Comparison of ENCODE assay signal across 28 cellular contexts in genomic region chrX:24900234-24900633, GRCh38.
"Had no signal": no experiment of that assay in that cellular context is flagged by ENCODE, and none has a peak within 500 bp of the region (broad histone marks: within the 10 kb centered on the region; RNA-seq: fewer than 3 reads in every experiment).

No MANE protein-coding gene starts in this region.

- H3K4me3 Mint-ChIP-seq: activated CD4-positive, alpha-beta memory T cell treated with anti-CD3 and anti-CD28 coated beads for 36 hours; activated CD4-positive, alpha-beta T cell treated with anti-CD3 and anti-CD28 coated beads, Interleukin-2, amount 10 ng/mL, durations not matched to agents 7 days and 5 days; activated naive CD8-positive, alpha-beta T cell treated with anti-CD3 and anti-CD28 coated beads, Interleukin-2, amount 50 U/mL, for 24 hours; activated T-cell treated with anti-CD3 and anti-CD28 coated beads, Interleukin-2, amount 50 U/mL, for 4 hours; T-cell had no signal

- DNase-seq: activated CD4-positive, alpha-beta memory T cell treated with anti-CD3 and anti-CD28 coated beads for 36 hours; activated CD4-positive, alpha-beta T cell treated with anti-CD3 and anti-CD28 coated beads, Interleukin-2, amount 10 ng/mL, durations not matched to agents 7 days and 5 days; activated CD4-positive, CD25-positive, alpha-beta regulatory T cell; activated CD8-positive, alpha-beta memory T cell treated with anti-CD3 and anti-CD28 coated beads for 24 hours; activated effector memory CD4-positive, alpha-beta T cell treated with anti-CD3 and anti-CD28 coated beads, Interleukin-2, amount 50 U/mL, for 16 hours; activated naive CD4-positive, alpha-beta T cell treated with Interleukin-2 at 50 U/mL for 16 hours; activated naive CD8-positive, alpha-beta T cell treated with anti-CD3 and anti-CD28 coated beads, Interleukin-2, amount 50 U/mL, for 24 hours; activated T-cell treated with anti-CD3 and anti-CD28 coated beads, Interleukin-2, amount 50 U/mL, for 4 hours; amniotic stem cell; brain microvascular endothelial cell; Kasumi-1; KBM-7; NCI-H1048; NCI-H1930; NCI-H2171; NCI-H2227 treated with DMSO at 0.1 percent for 48 hours; NCI-H446 treated with DMSO at 0.1 percent for 48 hours; NCI-H524 treated with DMSO at 0.1 percent for 48 hours; PC-3; SIG-M5; T-cell; T-helper 2 cell; T1000 had no signal

- H3K4me1 Mint-ChIP-seq: activated CD4-positive, alpha-beta T cell treated with anti-CD3 and anti-CD28 coated beads, Interleukin-2, amount 10 ng/mL, durations not matched to agents 7 days and 5 days; T-cell had no signal

- H3K27me3 Mint-ChIP-seq: activated CD4-positive, alpha-beta memory T cell treated with anti-CD3 and anti-CD28 coated beads for 36 hours; activated CD4-positive, alpha-beta T cell treated with anti-CD3 and anti-CD28 coated beads, Interleukin-2, amount 10 ng/mL, durations not matched to agents 7 days and 5 days; activated naive CD8-positive, alpha-beta T cell treated with anti-CD3 and anti-CD28 coated beads, Interleukin-2, amount 50 U/mL, for 24 hours had no signal

- H3K27ac ChIP-seq: brain microvascular endothelial cell, cardiac muscle cell, SK-N-MC, VCaP had no signal

- H3K9me3 Mint-ChIP-seq: activated CD4-positive, alpha-beta memory T cell treated with anti-CD3 and anti-CD28 coated beads for 36 hours; activated CD4-positive, alpha-beta T cell treated with anti-CD3 and anti-CD28 coated beads, Interleukin-2, amount 10 ng/mL, durations not matched to agents 7 days and 5 days; activated naive CD4-positive, alpha-beta T cell treated with anti-CD3 and anti-CD28 coated beads, Interleukin-2, amount 50 U/mL, for 72 hours; activated naive CD8-positive, alpha-beta T cell treated with anti-CD3 and anti-CD28 coated beads, Interleukin-2, amount 50 U/mL, for 24 hours; activated T-cell treated with anti-CD3 and anti-CD28 coated beads, Interleukin-2, amount 50 U/mL, for 4 hours; T-cell had no signal

- ATAC-seq: activated naive CD4-positive, alpha-beta T cell treated with anti-CD3 and anti-CD28 coated beads, Interleukin-2, amount 50 U/mL, for 72 hours; activated naive CD8-positive, alpha-beta T cell treated with anti-CD3 and anti-CD28 coated beads, Interleukin-2, amount 50 U/mL, for 24 hours; activated T-cell treated with anti-CD3 and anti-CD28 coated beads, Interleukin-2, amount 50 U/mL, for 4 hours; PC-3; T-cell had no signal

- H3K4me3 ChIP-seq: cardiac muscle cell, SK-N-MC had no signal

- FAIRE-seq: RCC 7860 had no signal

- H3K27ac Mint-ChIP-seq: activated CD4-positive, alpha-beta memory T cell treated with anti-CD3 and anti-CD28 coated beads for 36 hours; activated CD4-positive, alpha-beta T cell treated with anti-CD3 and anti-CD28 coated beads, Interleukin-2, amount 10 ng/mL, durations not matched to agents 7 days and 5 days; activated naive CD4-positive, alpha-beta T cell treated with anti-CD3 and anti-CD28 coated beads, Interleukin-2, amount 50 U/mL, for 72 hours; activated naive CD8-positive, alpha-beta T cell treated with anti-CD3 and anti-CD28 coated beads, Interleukin-2, amount 50 U/mL, for 24 hours; T-cell had no signal

- H3K36me3 ChIP-seq: brain microvascular endothelial cell, cardiac muscle cell had no signal

- H3K27me3 ChIP-seq: brain microvascular endothelial cell, cardiac muscle cell had no signal
